8 cellular contexts compared by ENCODE assay signal in genomic region chr9:94861589-94862241, GRCh38.
DNase-seq lines count a peak whose midpoint lies in the region; ATAC-seq and TF ChIP-seq lines count a peak whose summit lies in the region.

No MANE protein-coding gene starts in this region.

- CTCF ChIA-PET in BJ (lab: Yijun Ruan, JAX): interaction anchor here (0.8 to 1.4 kb wide), 2 partner anchors 15 to 181 kb away, joined by 3 to 5 read pairs; no protein-coding TSS in a partner anchor

- POLR2A ChIA-PET in BJ (lab: Charles Lee): interaction anchor here (0.6 kb wide), 4 partner anchors 14 to 229 kb away, joined by 3 to 9 read pairs (median 4); no protein-coding TSS in a partner anchor

- no peak for ATAC-seq in activated naive CD8-positive, alpha-beta T cell treated with anti-CD3 and anti-CD28 coated beads, Interleukin-2, amount 50 U/mL, for 24 hours

- no peaks in the 10 kb centered on the region for H3K9me3 ChIP-seq in mucosa of rectum (ENCODE audit: control insufficient read depth in 2 of 2, low read length in 2 of 2)
- no peaks in the 10 kb centered on the region for H3K9me3 ChIP-seq in ovary
- H3K9me3 ChIP-seq in thyroid gland: no peaks in the 10 kb centered on the region

- H3K36me3 ChIP-seq in BJ (ENCODE audit: control insufficient read depth, insufficient read depth, low read length): no peaks in the 10 kb centered on the region
- H3K36me3 ChIP-seq in mucosa of rectum (ENCODE audit: control insufficient read depth in 2 of 2, insufficient read depth in 2 of 2, low read length in 2 of 2): no peaks in the 10 kb centered on the region
- H3K36me3 ChIP-seq in ovary: no peaks in the 10 kb centered on the region
- H3K36me3 ChIP-seq in thyroid gland: no peaks in the 10 kb centered on the region

- H3K4me3 ChIP-seq in BJ (ENCODE audit: low read depth, low read length) (no peak overlapping the region), mucosa of rectum (ENCODE audit: low read length in 2 of 2) (peak overlapping the region in 1 of 2 donors; percentile 3), ovary (no peak overlapping the region), thyroid gland (replicated peaks in 1 of 3) (no peak overlapping the region)

- H3K9me3 Mint-ChIP-seq in IgD-negative memory B cell: peaks cover 3 to 5% (median 3%) of the 10 kb centered on the region in 3 donors
- H3K9me3 Mint-ChIP-seq in activated naive CD8-positive, alpha-beta T cell treated with anti-CD3 and anti-CD28 coated beads, Interleukin-2, amount 50 U/mL, for 24 hours: peaks cover 4% of the 10 kb centered on the region

- TF ChIP-seq POLR2A in ovary (IDR thresholded peaks at IDR 0.05) (no peak), thyroid gland (IDR thresholded peaks at IDR 0.05) (no peak)

- intact Hi-C loops in ovary (cut with DNase I): loop anchor here in 1 of 4 donors (10.0 kb wide), 1 partner anchor 143 kb away; no protein-coding TSS in a partner anchor
- intact Hi-C loops in thyroid gland (cut with DNase I): no loop called here

- H3K27me3 Mint-ChIP-seq in IgD-negative memory B cell: peaks cover 4% of the 10 kb centered on the region
- peaks cover 3% of the 10 kb centered on the region for H3K27me3 Mint-ChIP-seq in activated naive CD8-positive, alpha-beta T cell treated with anti-CD3 and anti-CD28 coated beads, Interleukin-2, amount 50 U/mL, for 24 hours

- peaks cover 15 to 29% (median 22%) of the 10 kb centered on the region in 3 donors for H3K4me1 Mint-ChIP-seq in IgD-negative memory B cell
- peaks cover 44% of the 10 kb centered on the region for H3K4me1 Mint-ChIP-seq in activated naive CD8-positive, alpha-beta T cell treated with anti-CD3 and anti-CD28 coated beads, Interleukin-2, amount 50 U/mL, for 24 hours

- peaks cover 8% of the 10 kb centered on the region for H3K36me3 Mint-ChIP-seq in IgD-negative memory B cell
- H3K36me3 Mint-ChIP-seq in activated naive CD8-positive, alpha-beta T cell treated with anti-CD3 and anti-CD28 coated beads, Interleukin-2, amount 50 U/mL, for 24 hours (ENCODE audit: low read depth): peaks cover 5% of the 10 kb centered on the region

- H3K9ac ChIP-seq in mucosa of rectum (ENCODE audit: low read depth in 1 of 2, low read length in 2 of 2): no peak overlapping the region

- no peaks in the 10 kb centered on the region for H3K27me3 ChIP-seq in BJ (ENCODE audit: control insufficient read depth, insufficient read depth, low read length)
- H3K27me3 ChIP-seq in mucosa of rectum (ENCODE audit: control insufficient read depth in 2 of 2, insufficient read depth in 2 of 2, low read length in 2 of 2): no peaks in the 10 kb centered on the region
- no peaks in the 10 kb centered on the region for H3K27me3 ChIP-seq in ovary
- no peaks in the 10 kb centered on the region for H3K27me3 ChIP-seq in thyroid gland

- H3K27ac ChIP-seq in mucosa of rectum (ENCODE audit: low read depth in 2 of 2, low read length in 2 of 2): peak overlapping the region; percentile 59 to 75
- no peak overlapping the region for H3K27ac ChIP-seq in ovary
- H3K27ac ChIP-seq in thyroid gland: no peak overlapping the region

- 78 to 88% (median 83%) methylated on average over 11 of the region's 11 CpGs for WGBS in ovary, 3 donors
- 91% methylated on average over 11 of the region's 11 CpGs for WGBS in thyroid gland, 2 donors

- no peak for TF ChIP-seq EP300 in ovary (IDR thresholded peaks at IDR 0.05)

- H3K4me1 ChIP-seq in mucosa of rectum (ENCODE audit: control insufficient read depth in 2 of 2, insufficient read depth in 2 of 2, low read length in 2 of 2) (peaks cover 2 to 12% of the 10 kb centered on the region in 2 donors), ovary (ENCODE audit: insufficient read depth) (peaks cover 4% of the 10 kb centered on the region), thyroid gland (peaks cover 4 to 12% of the 10 kb centered on the region in 2 donors)

- no peak for TF ChIP-seq CTCF in BJ (IDR thresholded peaks at IDR 0.05; ENCODE audit: insufficient read depth, low read depth, low read length)
- TF ChIP-seq CTCF in ovary (IDR thresholded peaks at IDR 0.05): no peak
- no peak for TF ChIP-seq CTCF in thyroid gland (IDR thresholded peaks at IDR 0.05)

- peak overlapping the region in 1 of 4 donors; percentile 71 for H3K4me3 Mint-ChIP-seq in IgD-negative memory B cell
- peak overlapping the region; percentile 40 for H3K4me3 Mint-ChIP-seq in activated naive CD8-positive, alpha-beta T cell treated with anti-CD3 and anti-CD28 coated beads, Interleukin-2, amount 50 U/mL, for 24 hours

- DNase-seq in BJ (ENCODE audit: low read depth) (peak; percentile 69), ovary (no peak), thyroid gland (no peak)
- no peak for DNase-seq in activated naive CD8-positive, alpha-beta T cell treated with anti-CD3 and anti-CD28 coated beads, Interleukin-2, amount 50 U/mL, for 24 hours
- no peak for DNase-seq in activated CD4-positive, CD25-positive, alpha-beta regulatory T cell (lab: John Stamatoyannopoulos, UW)
- no peak for DNase-seq in stimulated activated naive CD4-positive, alpha-beta T cell treated with Interleukin-2 at 50 U/mL for 16 hours (lab: John Stamatoyannopoulos, UW)

- H3K27ac Mint-ChIP-seq in IgD-negative memory B cell: peak overlapping the region; percentile 36 to 56 (median 46)
- peak overlapping the region; percentile 81 for H3K27ac Mint-ChIP-seq in activated naive CD8-positive, alpha-beta T cell treated with anti-CD3 and anti-CD28 coated beads, Interleukin-2, amount 50 U/mL, for 24 hours

Comparison
In these comparisons a context has a peak if more than half of its experiments do, and no peak if none do; other contexts are left out.
1. H3K27ac ChIP-seq: peak in mucosa of rectum (2 of 2); none in ovary (0 of 2) and thyroid gland (0 of 3).